ENCODE assay signal across 12 cellular contexts in the genomic region with DNA sequence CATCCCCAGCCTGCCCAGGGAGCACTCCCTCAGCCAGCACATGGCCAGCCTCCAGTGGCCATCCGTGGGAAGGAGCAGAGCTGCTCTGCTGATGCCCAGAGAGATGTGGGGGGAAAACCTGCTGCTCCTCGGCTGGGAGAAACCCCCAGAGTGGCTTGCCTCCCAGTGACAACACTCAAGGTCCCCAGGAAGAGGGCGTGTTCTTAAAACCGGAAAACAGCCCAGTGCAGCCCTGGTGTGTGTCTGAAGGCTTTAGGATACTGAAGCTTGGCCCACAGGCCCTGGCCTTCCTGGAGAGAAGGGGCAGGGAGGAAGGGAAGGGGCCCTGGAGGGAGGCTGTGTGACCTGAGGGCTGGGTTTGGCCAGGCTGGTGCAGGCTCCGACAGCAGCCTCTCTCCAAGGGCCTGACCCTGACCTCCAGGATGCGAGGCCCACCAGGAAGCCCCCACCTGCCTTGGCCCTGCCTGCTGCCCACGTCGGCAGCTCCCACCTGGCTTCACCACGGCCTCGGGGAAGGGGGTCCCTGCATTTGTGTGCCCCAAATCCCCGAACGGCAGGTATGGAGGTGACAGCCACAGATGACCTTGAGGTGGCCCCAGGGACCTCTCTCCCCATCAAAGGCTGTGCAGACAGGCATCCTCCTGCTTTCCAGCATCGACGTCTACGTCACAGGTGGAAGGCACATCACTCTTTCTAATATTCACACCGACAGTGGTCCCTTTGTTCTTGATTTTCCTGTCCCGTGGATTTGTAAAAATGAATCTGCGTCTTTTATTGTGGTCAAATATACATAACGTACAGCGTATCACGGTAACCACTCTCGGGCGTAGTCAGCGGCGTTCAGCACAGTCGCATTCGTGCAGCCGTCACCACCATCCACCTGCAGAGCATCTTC.
DNase-seq lines count a peak whose midpoint lies in the region; ATAC-seq and TF ChIP-seq lines count a peak whose summit lies in the region.
"Had no signal": no experiment of that assay in that cellular context is flagged by ENCODE, and none has a peak within 500 bp of the region (broad histone marks: within the 10 kb centered on the region; RNA-seq: fewer than 3 reads in every experiment).

No MANE protein-coding gene starts in this region.

- no peak for TF ChIP-seq CTCF in chondrocyte (IDR thresholded peaks at IDR 0.05)

- ATAC-seq in HG02610 (IDR thresholded peaks at IDR 0.05; ENCODE audit: unreplicated experiment) (no peak), HG03095 (IDR thresholded peaks at IDR 0.05; ENCODE audit: unreplicated experiment) (no peak)

- peak; percentile 66 for DNase-seq in activated effector memory CD4-positive, alpha-beta T cell treated with anti-CD3 and anti-CD28 coated beads, Interleukin-2, amount 50 U/mL, for 16 hours
- DNase-seq in activated effector memory CD4-positive, alpha-beta T cell treated with Interleukin-2 at 50 U/mL for 16 hours, result no peak
- DNase-seq in T-helper 2 cell (peak in 3 of 5 experiments; percentile 36 to 52 (median 43)), chondrocyte (ENCODE audit: low spot score) (peak; percentile 78), germinal center (ENCODE audit: low spot score) (no peak)
- DNase-seq in stimulated activated CD8-positive, alpha-beta memory T cell treated with anti-CD3 and anti-CD28 coated beads, Interleukin-4, amount 100 ng/mL, for 48 hours, result peak; percentile 36
- DNase-seq: DND-41, naive B cell, NCI-H2081, T1000 had no signal

- no peaks in the 10 kb centered on the region for H3K36me3 Mint-ChIP-seq in chondrocyte (ENCODE audit: low read depth)
- H3K36me3 Mint-ChIP-seq: naive B cell had no signal

- no peak overlapping the region for H3K4me3 Mint-ChIP-seq in chondrocyte (ENCODE audit: unreplicated experiment)

- no peaks in the 10 kb centered on the region for H3K9me3 Mint-ChIP-seq in chondrocyte (ENCODE audit: low read depth)
- H3K9me3 Mint-ChIP-seq: naive B cell had no signal

- H3K4me1 Mint-ChIP-seq in chondrocyte (ENCODE audit: low read depth), result no peaks in the 10 kb centered on the region

- peaks cover 3% of the 10 kb centered on the region for H3K27me3 Mint-ChIP-seq in chondrocyte (ENCODE audit: low read depth)
- H3K27me3 Mint-ChIP-seq: naive B cell had no signal

- H3K27ac Mint-ChIP-seq in chondrocyte (ENCODE audit: unreplicated experiment), result no peak overlapping the region

Comparison
In these comparisons a context has a peak if more than half of its experiments do, and no peak if none do; other contexts are left out.
1. DNase-seq: peak in activated effector memory CD4-positive, alpha-beta T cell treated with anti-CD3 and anti-CD28 coated beads, Interleukin-2, amount 50 U/mL, for 16 hours (single experiment), T-helper 2 cell (3 of 5), chondrocyte (single experiment) and stimulated activated CD8-positive, alpha-beta memory T cell treated with anti-CD3 and anti-CD28 coated beads, Interleukin-4, amount 100 ng/mL, for 48 hours (single experiment); none in activated effector memory CD4-positive, alpha-beta T cell treated with Interleukin-2 at 50 U/mL for 16 hours (single experiment) and germinal center (single experiment).